In genomic region chr10:101032637-101033201, GRCh38 we compare ENCODE assay signal across 8 cellular contexts. TPM values are rescaled to one million over a fixed set of nuclear protein-coding genes. Genes with fewer than 3 reads are reported as not detected.
DNase-seq lines count a peak whose midpoint lies in the region; ATAC-seq, FAIRE-seq and TF ChIP-seq lines count a peak whose summit lies in the region.

No MANE protein-coding gene starts in this region.

- 3 to 15% (median 4%) methylated on average over 6 of the region's 6 CpGs for WGBS in adipose tissue, 3 donors

- no peak for TF ChIP-seq POLR2A in HCT116 (IDR thresholded peaks at IDR 0.05; ENCODE audit: borderline replicate concordance, extremely low read depth, insufficient read depth, insufficient read length)

- POLR2A ChIA-PET in BJ (lab: Charles Lee), result interaction anchor here (0.7 kb wide), 1 partner anchor 11 kb away, joined by 3 read pairs; no protein-coding TSS in a partner anchor
- POLR2A ChIA-PET in HCT116 (lab: Charles Lee), result interaction anchor here (0.6 to 2.0 kb wide), 6 partner anchors 10 to 660 kb away, joined by 3 to 8 read pairs (median 4); no protein-coding TSS in a partner anchor

- no peaks in the 10 kb centered on the region for H4K20me1 ChIP-seq in HCT116 (ENCODE audit: insufficient read depth)

- H3K4me3 ChIP-seq in BJ (ENCODE audit: low read depth, low read length) (peak overlapping the region; percentile 76), HCT116 (replicated peaks in 1 of 2; ENCODE audit: low read depth in 1 of 2, low read length in 2 of 2) (peak overlapping the region; percentile 67 to 87), left ventricle myocardium inferior (peak overlapping the region; percentile 94)

- CTCF ChIA-PET in BJ (lab: Yijun Ruan, JAX), result interaction anchor here (0.8 to 27.0 kb wide), 7 partner anchors 9 to 35 kb away, joined by 3 to 676 read pairs (median 29); partner anchors contain the start of gene KAZALD1
- CTCF ChIA-PET in HCT116 (lab: Charles Lee), result interaction anchor here (0.8 to 5.8 kb wide), 6 partner anchors 9 to 109 kb away, joined by 4 to 71 read pairs (median 25); no protein-coding TSS in a partner anchor

- peaks cover 28 to 50% of the 10 kb centered on the region in 2 experiments for H3K4me1 ChIP-seq in HCT116 (ENCODE audit: control insufficient read depth in 1 of 2, insufficient read depth in 2 of 2, low read length in 2 of 2)
- H3K4me1 ChIP-seq in left ventricle myocardium inferior, result peaks cover 40% of the 10 kb centered on the region

- no peaks in the 10 kb centered on the region for H3K9me3 ChIP-seq in HCT116 (ENCODE audit: control insufficient read depth in 1 of 2, insufficient read depth in 1 of 2, low read depth in 1 of 2, low read length in 2 of 2)
- H3K9me3 ChIP-seq in left ventricle myocardium inferior (replicated peaks), result no peaks in the 10 kb centered on the region

- H3K36me3 ChIP-seq in BJ (ENCODE audit: control insufficient read depth, insufficient read depth, low read length), result peaks cover 27% of the 10 kb centered on the region
- peaks cover 22 to 32% of the 10 kb centered on the region in 2 experiments for H3K36me3 ChIP-seq in HCT116 (ENCODE audit: control insufficient read depth in 1 of 2, insufficient read depth in 2 of 2, low read length in 2 of 2)
- H3K36me3 ChIP-seq in left ventricle myocardium inferior, result peaks cover 33% of the 10 kb centered on the region

- H3K27me3 ChIP-seq in BJ (ENCODE audit: control insufficient read depth, insufficient read depth, low read length) (0 out of 2 replicates have a peak, but pooled peaks cover 2% of the 10 kb centered on the region), HCT116 (ENCODE audit: insufficient read depth, low read length) (no peaks in the 10 kb centered on the region), left ventricle myocardium inferior (ENCODE audit: low read depth) (peaks cover 3% of the 10 kb centered on the region)

- H3K79me2 ChIP-seq in HCT116 (ENCODE audit: insufficient read depth, low read length), result peaks cover 12% of the 10 kb centered on the region

- intact Hi-C loops in HCT116 (cut with micrococcal nuclease) (no loop called here), left ventricle myocardium inferior (cut with micrococcal nuclease) (no loop called here), posterior vena cava (cut with DNase I) (no loop called here)

- TF ChIP-seq CTCF in BJ (IDR thresholded peaks at IDR 0.05; ENCODE audit: insufficient read depth, low read depth, low read length) (no peak), HCT116 (IDR thresholded peaks at IDR 0.05 in 2 of 3, conservative IDR thresholded peaks at IDR 0.05 in 1 of 3; ENCODE audit: borderline replicate concordance in 1 of 3, insufficient read depth in 1 of 3, low read depth in 2 of 3, low read length in 2 of 3) (no peak), left ventricle myocardium inferior (IDR thresholded peaks at IDR 0.05; ENCODE audit: borderline replicate concordance) (no peak)

- H3K27ac ChIP-seq in HCT116 (ENCODE audit: low read depth, low read length) (peak overlapping the region; percentile 81), adipose tissue (ENCODE audit: low read depth, low read length) (peak overlapping the region; percentile 71), left ventricle myocardium inferior (replicated peaks) (peak overlapping the region; percentile 97)

- no peaks in the 10 kb centered on the region for H3K9me2 ChIP-seq in HCT116 (ENCODE audit: insufficient read depth)

- TF ChIP-seq RAD21 in HCT116 (IDR thresholded peaks at IDR 0.05; ENCODE audit: low read depth), result no peak

- no peak overlapping the region for H2AFZ ChIP-seq in HCT116 (ENCODE audit: low read depth, low read length, poor library complexity, severe bottlenecking)

- FAIRE-seq in urothelium cell line (lab: Jason Lieb, UNC), result no peak

- peak; percentile 71 for DNase-seq in BJ (ENCODE audit: low read depth)
- peak; percentile 60 for DNase-seq in HCT116 (ENCODE audit: low read depth, low spot score)
- DNase-seq in SK-N-DZ (ENCODE audit: low spot score), result peak; percentile 59
- DNase-seq in left ventricle myocardium inferior, result peak; percentile 57
- peak; percentile 88 for DNase-seq in posterior vena cava (ENCODE audit: low spot score)
- DNase-seq in urothelium cell line (ENCODE audit: low spot score), result peak; percentile 83

- RAD21 ChIA-PET in HCT116 (lab: Charles Lee; ENCODE audit: low non-redundant PET in 1 of 2, low total read pairs in 2 of 2, uncharacterized antibody in 2 of 2, unreplicated experiment in 2 of 2), result no interaction called here

- H3K9ac ChIP-seq in HCT116 (ENCODE audit: low read length), result peak overlapping the region; percentile 87

- H3K4me2 ChIP-seq in HCT116 (ENCODE audit: low read length), result peak overlapping the region; percentile 96

- ATAC-seq in HCT116 (peak; percentile 52), HG02981 (IDR thresholded peaks at IDR 0.05; ENCODE audit: unreplicated experiment) (no peak)

- BruUV-seq in HCT116 (replicated peaks; lab: Mats Ljungman, UMichigan), result no TSS peak

TF ChIP-seq in HCT116, 20 proteins besides CTCF, POLR2A, EP300 and RAD21:
- TF ChIP-seq POLR2AphosphoS5 (IDR thresholded peaks at IDR 0.05; ENCODE audit: low read depth, low read length) (peak; percentile 83), SRF (IDR thresholded peaks at IDR 0.05; ENCODE audit: low read depth) (no peak), ATF3 (IDR thresholded peaks at IDR 0.05) (no peak), TCF7L2 (IDR thresholded peaks at IDR 0.05; ENCODE audit: borderline replicate concordance, extremely low read depth, insufficient read depth, insufficient read length) (no peak), EGR1 (IDR thresholded peaks at IDR 0.05; ENCODE audit: low read depth) (no peak)
- TF ChIP-seq, protein P1, sequence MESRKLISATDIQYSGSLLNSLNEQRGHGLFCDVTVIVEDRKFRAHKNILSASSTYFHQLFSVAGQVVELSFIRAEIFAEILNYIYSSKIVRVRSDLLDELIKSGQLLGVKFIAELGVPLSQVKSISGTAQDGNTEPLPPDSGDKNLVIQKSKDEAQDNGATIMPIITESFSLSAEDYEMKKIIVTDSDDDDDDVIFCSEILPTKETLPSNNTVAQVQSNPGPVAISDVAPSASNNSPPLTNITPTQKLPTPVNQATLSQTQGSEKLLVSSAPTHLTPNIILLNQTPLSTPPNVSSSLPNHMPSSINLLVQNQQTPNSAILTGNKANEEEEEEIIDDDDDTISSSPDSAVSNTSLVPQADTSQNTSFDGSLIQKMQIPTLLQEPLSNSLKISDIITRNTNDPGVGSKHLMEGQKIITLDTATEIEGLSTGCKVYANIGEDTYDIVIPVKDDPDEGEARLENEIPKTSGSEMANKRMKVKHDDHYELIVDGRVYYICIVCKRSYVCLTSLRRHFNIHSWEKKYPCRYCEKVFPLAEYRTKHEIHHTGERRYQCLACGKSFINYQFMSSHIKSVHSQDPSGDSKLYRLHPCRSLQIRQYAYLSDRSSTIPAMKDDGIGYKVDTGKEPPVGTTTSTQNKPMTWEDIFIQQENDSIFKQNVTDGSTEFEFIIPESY (IDR thresholded peaks at IDR 0.05; ENCODE audit: extremely low read depth, insufficient replicate concordance, low read length), result peak; percentile 58
TF ChIP-seq in HCT116: peak in this region for 2.

RNA-seq across cellular contexts. Expression of gene SFXN3, which starts 1.7 kb away (rescaled TPM):
- 100 and 125 TPM in 2 replicates for polyA plus RNA-seq in BJ (2011; rRNA removed)
- polyA minus RNA-seq in BJ (2011; rRNA and poly(A)+ RNA removed), result 93.5 and 151 TPM in 2 replicates
- 52.5 TPM for total RNA-seq in HCT116 (2021; ENCODE audit: unreplicated experiment)
- polyA plus RNA-seq in HCT116 (2012), result 54.6 and 59.3 TPM in 2 replicates
- polyA plus RNA-seq in SK-N-DZ (2014; cell fraction: cytosol; rRNA removed), result 27.7 and 40.4 TPM in 2 replicates
- polyA plus RNA-seq in SK-N-DZ (2014; cell fraction: nucleus; rRNA removed), result 45.4 and 66.2 TPM in 2 replicates
- polyA plus RNA-seq in adipose tissue, result 10 to 100 TPM; 17.0 to 47.8 (median 27.0) TPM
- 13.4 TPM for total RNA-seq in left ventricle myocardium inferior
- 10 to 100 TPM; 72.7 to 79.5 TPM for total RNA-seq in posterior vena cava

RNA-seq across cellular contexts. Expression of gene PDZD7, which starts 1.8 kb away (rescaled TPM):
- polyA plus RNA-seq in BJ (2011; rRNA removed) (0.53 and 0.86 TPM in 2 replicates), adipose tissue (1 to 10 TPM in 2 of 3 donors, under 1 TPM in 1; 0.25 to 3.3 (median 2.3) TPM)
- polyA minus RNA-seq in BJ (2011; rRNA and poly(A)+ RNA removed), result 0.26 and 0.57 TPM in 2 replicates
- total RNA-seq in HCT116 (2021; ENCODE audit: unreplicated experiment) (6.1 TPM), left ventricle myocardium inferior (0.27 TPM), posterior vena cava (under 1 TPM; 0.48 to 0.83 TPM)
- polyA plus RNA-seq in HCT116 (2012), result 4.8 and 6.1 TPM in 2 replicates
- polyA plus RNA-seq in SK-N-DZ (2014; cell fraction: cytosol; rRNA removed), result 9.9 and 10.1 TPM in 2 replicates
- 28.3 and 32.8 TPM in 2 replicates for polyA plus RNA-seq in SK-N-DZ (2014; cell fraction: nucleus; rRNA removed)

RNA-seq across cellular contexts. Expression of gene KAZALD1, which starts 29.1 kb away (rescaled TPM):
- polyA plus RNA-seq in BJ (2011; rRNA removed) (21.4 and 32.4 TPM in 2 replicates), adipose tissue (1 to 10 TPM; 1.2 to 9.2 (median 3.1) TPM)
- polyA minus RNA-seq in BJ (2011; rRNA and poly(A)+ RNA removed), result 18.1 and 21.5 TPM in 2 replicates
- total RNA-seq in HCT116 (2021; ENCODE audit: unreplicated experiment) (16.0 TPM), left ventricle myocardium inferior (5.1 TPM), posterior vena cava (1 to 10 TPM; 6.5 to 9.3 TPM)
- 8.1 and 9.4 TPM in 2 replicates for polyA plus RNA-seq in HCT116 (2012)
- 10.9 and 11.8 TPM in 2 replicates for polyA plus RNA-seq in SK-N-DZ (2014; cell fraction: cytosol; rRNA removed)
- polyA plus RNA-seq in SK-N-DZ (2014; cell fraction: nucleus; rRNA removed), result 10.5 and 16.3 TPM in 2 replicates

RNA-seq across cellular contexts. Expression of gene LZTS2, which starts 33.1 kb away (rescaled TPM):
- 47.5 and 81.5 TPM in 2 replicates for polyA plus RNA-seq in BJ (2011; rRNA removed)
- polyA minus RNA-seq in BJ (2011; rRNA and poly(A)+ RNA removed), result 50.0 and 80.8 TPM in 2 replicates
- 93.0 TPM for total RNA-seq in HCT116 (2021; ENCODE audit: unreplicated experiment)
- polyA plus RNA-seq in HCT116 (2012), result 75.6 and 78.8 TPM in 2 replicates
- 84.2 and 97.5 TPM in 2 replicates for polyA plus RNA-seq in SK-N-DZ (2014; cell fraction: cytosol; rRNA removed)
- 135 and 146 TPM in 2 replicates for polyA plus RNA-seq in SK-N-DZ (2014; cell fraction: nucleus; rRNA removed)
- 100 to 1,000 TPM in 1 of 3 donors, 10 to 100 TPM in 2; 22.4 to 105 (median 91.5) TPM for polyA plus RNA-seq in adipose tissue
- 35.6 TPM for total RNA-seq in left ventricle myocardium inferior
- 10 to 100 TPM; 71.4 to 91.3 TPM for total RNA-seq in posterior vena cava

RNA-seq across cellular contexts. Expression of gene TWNK, which starts 45.4 kb away (rescaled TPM):
- polyA plus RNA-seq in BJ (2011; rRNA removed), result 4.7 and 5.5 TPM in 2 replicates
- 4.6 and 5.9 TPM in 2 replicates for polyA minus RNA-seq in BJ (2011; rRNA and poly(A)+ RNA removed)
- total RNA-seq in HCT116 (2021; ENCODE audit: unreplicated experiment), result 42.1 TPM
- 39.7 and 42.4 TPM in 2 replicates for polyA plus RNA-seq in HCT116 (2012)
- polyA plus RNA-seq in SK-N-DZ (2014; cell fraction: cytosol; rRNA removed), result 15.5 and 19.5 TPM in 2 replicates
- 10.5 and 23.3 TPM in 2 replicates for polyA plus RNA-seq in SK-N-DZ (2014; cell fraction: nucleus; rRNA removed)
- 1 to 10 TPM; 3.7 to 9.0 (median 4.9) TPM for polyA plus RNA-seq in adipose tissue
- 7.3 TPM for total RNA-seq in left ventricle myocardium inferior
- 1 to 10 TPM; 5.2 to 5.6 TPM for total RNA-seq in posterior vena cava
